8 cellular contexts compared by ENCODE assay signal in the genomic region with DNA sequence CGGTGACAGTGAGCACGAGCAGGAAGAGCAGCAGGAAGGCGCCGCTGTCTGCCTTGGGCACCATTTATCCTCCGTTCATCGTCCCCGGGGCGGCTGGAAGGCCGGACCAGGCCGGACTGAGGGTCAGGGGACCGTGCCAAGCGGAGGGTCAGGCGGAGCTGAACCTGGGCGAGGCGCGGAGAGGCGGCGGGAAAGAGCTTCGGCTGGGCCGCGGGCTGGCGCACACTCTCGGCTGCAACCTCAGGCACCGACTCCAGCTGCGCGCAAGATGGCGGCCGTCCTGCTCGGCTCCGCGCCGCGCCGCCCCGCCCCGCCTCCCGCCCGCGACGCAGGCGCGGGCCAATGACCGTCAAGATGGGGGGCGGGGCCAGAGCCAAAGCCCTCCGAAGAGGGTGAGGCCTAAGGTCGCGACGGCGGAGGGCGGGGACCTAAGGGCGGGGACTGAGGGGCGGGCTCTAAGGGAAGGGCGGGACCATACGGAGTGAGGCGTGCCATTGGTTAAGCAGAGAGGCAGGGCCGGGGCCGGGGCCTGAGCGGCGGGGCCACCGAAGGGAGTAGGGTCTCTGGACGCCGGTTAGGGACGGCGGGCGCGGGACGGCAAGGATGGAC. TPM values are rescaled to one million over a fixed set of nuclear protein-coding genes. Genes with fewer than 3 reads are reported as not detected.
A peak's percentile ranks its signal among the peaks of the same experiment; 100 is the strongest.
DNase-seq lines count a peak whose midpoint lies in the region; ATAC-seq and TF ChIP-seq lines count a peak whose summit lies in the region.

A gene with protein sequence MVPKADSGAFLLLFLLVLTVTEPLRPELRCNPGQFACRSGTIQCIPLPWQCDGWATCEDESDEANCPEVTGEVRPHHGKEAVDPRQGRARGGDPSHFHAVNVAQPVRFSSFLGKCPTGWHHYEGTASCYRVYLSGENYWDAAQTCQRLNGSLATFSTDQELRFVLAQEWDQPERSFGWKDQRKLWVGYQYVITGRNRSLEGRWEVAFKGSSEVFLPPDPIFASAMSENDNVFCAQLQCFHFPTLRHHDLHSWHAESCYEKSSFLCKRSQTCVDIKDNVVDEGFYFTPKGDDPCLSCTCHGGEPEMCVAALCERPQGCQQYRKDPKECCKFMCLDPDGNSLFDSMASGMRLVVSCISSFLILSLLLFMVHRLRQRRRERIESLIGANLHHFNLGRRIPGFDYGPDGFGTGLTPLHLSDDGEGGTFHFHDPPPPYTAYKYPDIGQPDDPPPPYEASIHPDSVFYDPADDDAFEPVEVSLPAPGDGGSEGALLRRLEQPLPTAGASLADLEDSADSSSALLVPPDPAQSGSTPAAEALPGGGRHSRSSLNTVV (minus strand): TSS at position 270 of the 609 bp plus-strand sequence. CDS start 206 bp downstream, at position 64.

- H3K4me1 ChIP-seq in adipocyte (ENCODE audit: control insufficient read depth, insufficient read depth, low read length) (peaks cover 36% of the 10 kb centered on the region), cardiac muscle cell (ENCODE audit: low read depth) (peaks cover 7% of the 10 kb centered on the region), trophoblast cell (ENCODE audit: control insufficient read depth in 1 of 2, insufficient read depth in 2 of 2, low read length in 2 of 2) (peaks cover 13 to 15% of the 10 kb centered on the region in 2 experiments), tibial nerve (peaks cover 0 to 50% (median 35%) of the 10 kb centered on the region in 4 donors)

- H3K4me3 ChIP-seq in GM12875 (ENCODE audit: low read depth, low read length): peak within 1 kb of the TSS; percentile 91
- H3K4me3 ChIP-seq in adipocyte (ENCODE audit: low read length): peak within 1 kb of the TSS; percentile 93
- H3K4me3 ChIP-seq in cardiac muscle cell: peak within 1 kb of the TSS; percentile 86
- H3K4me3 ChIP-seq in trophoblast cell (ENCODE audit: low read depth, low read length): peak within 1 kb of the TSS; percentile 99
- H3K4me3 ChIP-seq in tibial nerve: peak within 1 kb of the TSS; percentile 71 to 93 (median 79)

- peak within 1 kb of the TSS; percentile 92 for H2BK5ac ChIP-seq in trophoblast cell (ENCODE audit: low read depth, low read length, poor library complexity)

- ATAC-seq in HG02798 (IDR thresholded peaks at IDR 0.05; ENCODE audit: poor library complexity, unreplicated experiment): peak; percentile 86

- no peak within 1 kb of the TSS for H3K23ac ChIP-seq in trophoblast cell (ENCODE audit: low read length)

- H3K27me3 ChIP-seq in adipocyte (replicated peaks; ENCODE audit: control insufficient read depth, insufficient read depth, low read length): peaks cover 3% of the 10 kb centered on the region
- H3K27me3 ChIP-seq in cardiac muscle cell: no peaks in the 10 kb centered on the region
- H3K27me3 ChIP-seq in trophoblast cell (ENCODE audit: insufficient read depth, low read length): no peaks in the 10 kb centered on the region
- no peaks in the 10 kb centered on the region for H3K27me3 ChIP-seq in tibial nerve

- H2AK5ac ChIP-seq in trophoblast cell (ENCODE audit: low read length): peak within 1 kb of the TSS; percentile 85

- H3K4ac ChIP-seq in trophoblast cell (ENCODE audit: low read depth, low read length): peak within 1 kb of the TSS; percentile 90

- H2BK12ac ChIP-seq in trophoblast cell (ENCODE audit: low read length): peak within 1 kb of the TSS; percentile 67

- H4K12ac ChIP-seq in trophoblast cell (ENCODE audit: low read depth, low read length): peak within 1 kb of the TSS; percentile 99

- peak within 1 kb of the TSS; percentile 96 for H2AFZ ChIP-seq in trophoblast cell (ENCODE audit: insufficient read depth, low read length, poor library complexity)

- H3K79me1 ChIP-seq in trophoblast cell (ENCODE audit: low read length): peaks cover 9% of the 10 kb centered on the region

- peak within 1 kb of the TSS; percentile 100 for H3K18ac ChIP-seq in trophoblast cell (ENCODE audit: low read length)

- H3K9ac ChIP-seq in adipocyte (ENCODE audit: low read length) (peak within 1 kb of the TSS; percentile 95), trophoblast cell (ENCODE audit: low read length) (peak within 1 kb of the TSS; percentile 93)

- peaks cover 25% of the 10 kb centered on the region for H3K79me2 ChIP-seq in trophoblast cell (ENCODE audit: control insufficient read depth, insufficient read depth, low read length, poor library complexity)

- H3K4me2 ChIP-seq in trophoblast cell (ENCODE audit: low read length): peak within 1 kb of the TSS; percentile 72

- TF ChIP-seq EP300 in tibial nerve (IDR thresholded peaks at IDR 0.05): peak in 1 of 2 donors; percentile 83

- H3K36me3 ChIP-seq in adipocyte (ENCODE audit: control insufficient read depth, insufficient read depth, low read length, severe bottlenecking) (no peaks in the 10 kb centered on the region), cardiac muscle cell (no peaks in the 10 kb centered on the region), trophoblast cell (ENCODE audit: control insufficient read depth in 1 of 2, insufficient read depth in 2 of 2, low read length in 2 of 2) (peaks cover 9 to 13% of the 10 kb centered on the region in 2 experiments), tibial nerve (no peaks in the 10 kb centered on the region)

- no peaks in the 10 kb centered on the region for H3K9me3 ChIP-seq in adipocyte (ENCODE audit: control insufficient read depth, low read length)
- H3K9me3 ChIP-seq in cardiac muscle cell (ENCODE audit: low read depth): no peaks in the 10 kb centered on the region
- H3K9me3 ChIP-seq in trophoblast cell (ENCODE audit: insufficient read depth, low read depth, low read length): peaks cover 2% of the 10 kb centered on the region
- H3K9me3 ChIP-seq in tibial nerve: no peaks in the 10 kb centered on the region

- peak; percentile 73 for DNase-seq in NCI-H1436 treated with DMSO at 0.1 percent for 48 hours (lab: John Stamatoyannopoulos, UW)
- DNase-seq in T follicular helper cell (ENCODE audit: low read depth): peak; percentile 96
- DNase-seq in adipocyte (ENCODE audit: low read depth): peak; percentile 99
- peak; percentile 98 to 99 for DNase-seq in cardiac muscle cell (ENCODE audit: low read depth in 1 of 2, low spot score in 1 of 2)
- DNase-seq in trophoblast cell: peak; percentile 95 to 98
- peak; percentile 93 to 94 for DNase-seq in tibial nerve (ENCODE audit: low spot score in 2 of 2)

- peak within 1 kb of the TSS; percentile 96 for H2BK120ac ChIP-seq in trophoblast cell (ENCODE audit: insufficient read depth, low read length, poor library complexity)

- TF ChIP-seq POLR2A in tibial nerve (IDR thresholded peaks at IDR 0.05): peak; percentile 74 to 88

- H3K14ac ChIP-seq in trophoblast cell (ENCODE audit: low read length): peak within 1 kb of the TSS; percentile 99

- H3K27ac ChIP-seq in cardiac muscle cell: peak within 1 kb of the TSS; percentile 93
- H3K27ac ChIP-seq in trophoblast cell (ENCODE audit: low read depth, low read length): peak within 1 kb of the TSS; percentile 84
- peak within 1 kb of the TSS; percentile 72 to 95 (median 92) for H3K27ac ChIP-seq in tibial nerve

- no peak for TF ChIP-seq CTCF in GM12875 (IDR thresholded peaks at IDR 0.05; ENCODE audit: borderline replicate concordance, insufficient read depth, low read depth, low read length)
- TF ChIP-seq CTCF in cardiac muscle cell (IDR thresholded peaks at IDR 0.05; ENCODE audit: low read depth, low read length): no peak
- peak in 1 of 5 experiments; percentile 20 for TF ChIP-seq CTCF in tibial nerve (IDR thresholded peaks at IDR 0.05)

- H4K91ac ChIP-seq in trophoblast cell (ENCODE audit: low read depth, low read length): peak within 1 kb of the TSS; percentile 94

- H4K8ac ChIP-seq in trophoblast cell (ENCODE audit: low read depth, low read length): peak within 1 kb of the TSS; percentile 97

- no CpG with 5 or more reads among the region's 67 CpGs for WGBS in trophoblast cell (ENCODE audit: extremely low coverage, insufficient coverage, insufficient read length)
- WGBS in tibial nerve, 2 donors: 0 to 1% methylated on average over 14 to 29 of the region's 67 CpGs

RNA-seq across cellular contexts. Expression of the gene that starts here (rescaled TPM):
- total RNA-seq in cardiac muscle cell: 82.1 and 82.9 TPM in 2 replicates
- 63.9 and 65.8 TPM in 2 replicates for polyA plus RNA-seq in cardiac muscle cell
- 38.8 and 39.4 TPM in 2 replicates for polyA plus RNA-seq in trophoblast cell (2013)
- 10 to 100 TPM; 57.6 to 68.0 (median 58.9) TPM for total RNA-seq in tibial nerve

Comparison
In these comparisons a context has a peak if more than half of its experiments do, and no peak if none do; other contexts are left out.
1. Peak in every context shown above with its lines: DNase-seq, ATAC-seq, H3K4me3 ChIP-seq and H3K27ac ChIP-seq.